Comparison of ENCODE assay signal across 15 cellular contexts in the genomic region with DNA sequence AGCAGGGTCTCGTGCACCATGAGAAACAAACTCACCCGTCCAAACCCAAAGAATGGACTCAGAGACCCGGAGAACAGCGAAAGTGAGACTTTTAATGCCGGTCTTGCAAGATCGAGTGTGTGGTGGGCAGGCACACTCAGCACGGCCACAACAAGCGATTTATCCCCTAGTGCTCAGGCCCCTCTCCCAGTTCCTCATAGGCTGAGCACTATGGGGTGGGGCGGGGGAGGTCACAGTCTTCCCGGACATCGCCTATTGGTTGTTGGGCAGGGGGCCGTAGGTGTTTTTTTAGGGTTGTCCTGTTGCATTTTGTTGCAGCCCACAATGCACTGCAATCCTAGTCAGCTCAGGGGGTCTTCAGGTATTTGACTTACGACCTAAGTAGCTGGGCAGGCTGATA.
DNase-seq lines count a peak whose midpoint lies in the region; ATAC-seq and TF ChIP-seq lines count a peak whose summit lies in the region.
"Had no signal": no experiment of that assay in that cellular context is flagged by ENCODE, and none has a peak within 500 bp of the region (broad histone marks: within the 10 kb centered on the region; RNA-seq: fewer than 3 reads in every experiment).

No MANE protein-coding gene starts in this region.

- H3K4me3 Mint-ChIP-seq in WTC11 (no peak overlapping the region), osteocyte (ENCODE audit: unreplicated experiment) (no peak overlapping the region)
- H3K4me3 Mint-ChIP-seq: B cell; CD8-positive, alpha-beta memory T cell; HFFc6; IgD-negative memory B cell had no signal

- CTCF ChIA-PET in WTC11 (lab: Charles Lee): interaction anchor here (1.0 kb wide), 1 partner anchor 152 kb away, joined by 3 read pairs; no protein-coding TSS in a partner anchor

- H3K4me1 Mint-ChIP-seq in WTC11 (peaks cover 18% of the 10 kb centered on the region), osteocyte (ENCODE audit: unreplicated experiment) (no peaks in the 10 kb centered on the region)
- H3K4me1 Mint-ChIP-seq: B cell; CD8-positive, alpha-beta memory T cell; IgD-negative memory B cell had no signal

- H3K9me3 Mint-ChIP-seq in WTC11 (peaks cover 17% of the 10 kb centered on the region), osteocyte (ENCODE audit: unreplicated experiment) (no peaks in the 10 kb centered on the region)

- TF ChIP-seq CTCF in WTC11 (IDR thresholded peaks at IDR 0.05) (no peak), osteocyte (IDR thresholded peaks at IDR 0.05) (no peak)

- ATAC-seq in WTC11 (peak; percentile 71), HG03196 (IDR thresholded peaks at IDR 0.05; ENCODE audit: unreplicated experiment) (no peak), HG03571 (IDR thresholded peaks at IDR 0.05; ENCODE audit: unreplicated experiment) (no peak)
- ATAC-seq: HCT116, HepG2 had no signal

- H3K27me3 Mint-ChIP-seq in WTC11 (ENCODE audit: low read depth) (no peaks in the 10 kb centered on the region; the same call in 1 of the 2 replicates), osteocyte (ENCODE audit: unreplicated experiment) (no peaks in the 10 kb centered on the region)
- H3K27me3 Mint-ChIP-seq: B cell had no signal

- POLR2A ChIA-PET in WTC11 (lab: Charles Lee): no interaction called here

- H3K36me3 Mint-ChIP-seq in WTC11 (peaks cover 22% of the 10 kb centered on the region), osteocyte (ENCODE audit: unreplicated experiment) (no peaks in the 10 kb centered on the region)
- H3K36me3 Mint-ChIP-seq: CD8-positive, alpha-beta memory T cell; IgD-negative memory B cell had no signal

- H3K27ac Mint-ChIP-seq in WTC11: no peak overlapping the region; the same call in 1 of the 2 replicates
- H3K27ac Mint-ChIP-seq in osteocyte (ENCODE audit: unreplicated experiment): no peak overlapping the region
- H3K27ac Mint-ChIP-seq: B cell; CD8-positive, alpha-beta memory T cell; HFFc6; IgD-negative memory B cell had no signal

- DNase-seq in D341Med (ENCODE audit: low spot score): peak; percentile 1
- no peak for DNase-seq in WTC11 (ENCODE audit: low spot score)
- peak; percentile 32 for DNase-seq in islet precursor cell
- DNase-seq in osteocyte (ENCODE audit: extremely low spot score, unreplicated experiment): peak; percentile 42
- DNase-seq in NCI-H2227 treated with DMSO at 0.1 percent for 48 hours (lab: John Stamatoyannopoulos, UW): no peak
- DNase-seq: CD8-positive, alpha-beta memory T cell; COR-L47; GM23248; HFFc6 had no signal

TF ChIP-seq in WTC11, 78 proteins besides CTCF, POLR2A, EP300 and RAD21:
- TF ChIP-seq TP53 (CRISPR knock-in tag; IDR thresholded peaks at IDR 0.05): no peak
- TF ChIP-seq, protein P1, sequence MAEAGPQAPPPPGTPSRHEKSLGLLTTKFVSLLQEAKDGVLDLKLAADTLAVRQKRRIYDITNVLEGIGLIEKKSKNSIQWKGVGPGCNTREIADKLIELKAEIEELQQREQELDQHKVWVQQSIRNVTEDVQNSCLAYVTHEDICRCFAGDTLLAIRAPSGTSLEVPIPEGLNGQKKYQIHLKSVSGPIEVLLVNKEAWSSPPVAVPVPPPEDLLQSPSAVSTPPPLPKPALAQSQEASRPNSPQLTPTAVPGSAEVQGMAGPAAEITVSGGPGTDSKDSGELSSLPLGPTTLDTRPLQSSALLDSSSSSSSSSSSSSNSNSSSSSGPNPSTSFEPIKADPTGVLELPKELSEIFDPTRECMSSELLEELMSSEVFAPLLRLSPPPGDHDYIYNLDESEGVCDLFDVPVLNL (CRISPR knock-in tag; IDR thresholded peaks at IDR 0.05; ENCODE audit: borderline replicate concordance, low read depth): no peak

Comparison
In these comparisons a context has a peak if more than half of its experiments do, and no peak if none do; other contexts are left out.
1. DNase-seq: peak in D341Med (single experiment), islet precursor cell (single experiment) and osteocyte (single experiment); none in WTC11 (single experiment) and NCI-H2227 treated with DMSO at 0.1 percent for 48 hours (single experiment).